ENCODE assay signal across 9 cellular contexts in genomic region chr20:47196091-47197081, GRCh38.
DNase-seq lines count a peak whose midpoint lies in the region; ATAC-seq and TF ChIP-seq lines count a peak whose summit lies in the region.
"Had no signal": no experiment of that assay in that cellular context is flagged by ENCODE, and none has a peak within 500 bp of the region (broad histone marks: within the 10 kb centered on the region; RNA-seq: fewer than 3 reads in every experiment).

No MANE protein-coding gene starts in this region.

- H3K27ac ChIP-seq in mucosa of rectum (ENCODE audit: low read depth in 2 of 2, low read length in 2 of 2): no peak overlapping the region

- no peak overlapping the region for H3K27ac Mint-ChIP-seq in activated CD8-positive, alpha-beta memory T cell treated with anti-CD3 and anti-CD28 coated beads, Interleukin-2, amount 10 ng/mL, durations not matched to agents 7 days and 5 days
- no peak overlapping the region for H3K27ac Mint-ChIP-seq in endothelial cell (ENCODE audit: unreplicated experiment)
- H3K27ac Mint-ChIP-seq: T-helper 1 cell treated with Interleukin-12 subunit alpha and Interleukin-12 subunit beta and Interleukin-4 antibody, amounts not matched to agents 30 μg/mL and 1 μg/mL, for 36 hours had no signal

- CTCF ChIA-PET in activated CD8-positive, alpha-beta memory T cell treated with anti-CD3 and anti-CD28 coated beads, Interleukin-2, amount 10 ng/mL, durations not matched to agents 7 days and 5 days (lab: Charles Lee): interaction anchor here (0.7 to 7.8 kb wide), 22 partner anchors 9 to 502 kb away, joined by 3 to 130 read pairs (median 4); no protein-coding TSS in a partner anchor

- peaks cover 7% of the 10 kb centered on the region for H3K27me3 Mint-ChIP-seq in activated CD8-positive, alpha-beta memory T cell treated with anti-CD3 and anti-CD28 coated beads, Interleukin-2, amount 10 ng/mL, durations not matched to agents 7 days and 5 days
- peaks cover 2% of the 10 kb centered on the region for H3K27me3 Mint-ChIP-seq in endothelial cell (ENCODE audit: unreplicated experiment)

- H3K4me1 Mint-ChIP-seq in activated CD8-positive, alpha-beta memory T cell treated with anti-CD3 and anti-CD28 coated beads, Interleukin-2, amount 10 ng/mL, durations not matched to agents 7 days and 5 days: peaks cover 10% of the 10 kb centered on the region
- H3K4me1 Mint-ChIP-seq in endothelial cell (ENCODE audit: unreplicated experiment): peaks cover 10% of the 10 kb centered on the region

- no peaks in the 10 kb centered on the region for H3K4me1 ChIP-seq in mucosa of rectum (ENCODE audit: control insufficient read depth in 2 of 2, insufficient read depth in 2 of 2, low read length in 2 of 2)

- peak overlapping the region; percentile 13 for H3K4me3 Mint-ChIP-seq in activated CD8-positive, alpha-beta memory T cell treated with anti-CD3 and anti-CD28 coated beads, Interleukin-2, amount 10 ng/mL, durations not matched to agents 7 days and 5 days
- H3K4me3 Mint-ChIP-seq in endothelial cell (ENCODE audit: unreplicated experiment): no peak overlapping the region
- H3K4me3 Mint-ChIP-seq: T-helper 1 cell treated with Interleukin-12 subunit alpha and Interleukin-12 subunit beta and Interleukin-4 antibody, amounts not matched to agents 30 μg/mL and 1 μg/mL, for 36 hours had no signal

- peak overlapping the region; percentile 10 to 33 for H3K9ac ChIP-seq in mucosa of rectum (ENCODE audit: low read depth in 1 of 2, low read length in 2 of 2)

- no peaks in the 10 kb centered on the region for H3K36me3 ChIP-seq in mucosa of rectum (ENCODE audit: control insufficient read depth in 2 of 2, insufficient read depth in 2 of 2, low read length in 2 of 2)

- H3K9me3 Mint-ChIP-seq in activated CD8-positive, alpha-beta memory T cell treated with anti-CD3 and anti-CD28 coated beads, Interleukin-2, amount 10 ng/mL, durations not matched to agents 7 days and 5 days (ENCODE audit: low read depth): no peaks in the 10 kb centered on the region
- no peaks in the 10 kb centered on the region for H3K9me3 Mint-ChIP-seq in endothelial cell (ENCODE audit: unreplicated experiment)
- H3K9me3 Mint-ChIP-seq: T-helper 1 cell treated with Interleukin-12 subunit alpha and Interleukin-12 subunit beta and Interleukin-4 antibody, amounts not matched to agents 30 μg/mL and 1 μg/mL, for 36 hours had no signal

- H3K27me3 ChIP-seq in mucosa of rectum (ENCODE audit: control insufficient read depth in 2 of 2, insufficient read depth in 2 of 2, low read length in 2 of 2): no peaks in the 10 kb centered on the region

- peak; percentile 94 for TF ChIP-seq CTCF in endothelial cell (IDR thresholded peaks at IDR 0.05; ENCODE audit: unreplicated experiment)

- H3K4me3 ChIP-seq in mucosa of rectum (ENCODE audit: low read length in 2 of 2): peak overlapping the region; percentile 31 to 50

- H3K36me3 Mint-ChIP-seq in activated CD8-positive, alpha-beta memory T cell treated with anti-CD3 and anti-CD28 coated beads, Interleukin-2, amount 10 ng/mL, durations not matched to agents 7 days and 5 days: no peaks in the 10 kb centered on the region
- H3K36me3 Mint-ChIP-seq in endothelial cell (ENCODE audit: low read depth, unreplicated experiment): no peaks in the 10 kb centered on the region

- no peaks in the 10 kb centered on the region for H3K9me3 ChIP-seq in mucosa of rectum (ENCODE audit: control insufficient read depth in 2 of 2, low read length in 2 of 2)

- peak; percentile 19 for DNase-seq in COR-L47 (lab: John Stamatoyannopoulos, UW)
- DNase-seq in NOMO-1 treated with dmso at 0.1 percent for 144 hours (lab: John Stamatoyannopoulos, UW; ENCODE audit: unreplicated experiment): peak; percentile 48
- DNase-seq in activated CD8-positive, alpha-beta memory T cell treated with anti-CD3 and anti-CD28 coated beads, Interleukin-2, amount 10 ng/mL, durations not matched to agents 7 days and 5 days: peak; percentile 85
- peak; percentile 84 for DNase-seq in endothelial cell (ENCODE audit: low spot score)
- peak; percentile 5 to 49 for DNase-seq in stimulated activated CD8-positive, alpha-beta memory T cell treated with anti-CD3 and anti-CD28 coated beads, Interleukin-4, amount 100 ng/mL, for 4 hours (ENCODE audit: low read depth in 2 of 2, low spot score in 1 of 2)

- ATAC-seq in HG02798 (IDR thresholded peaks at IDR 0.05; ENCODE audit: poor library complexity, unreplicated experiment): peak; percentile 67
- peak; percentile 90 for ATAC-seq in activated CD8-positive, alpha-beta memory T cell treated with anti-CD3 and anti-CD28 coated beads, Interleukin-2, amount 10 ng/mL, durations not matched to agents 7 days and 5 days
- no peak for ATAC-seq in HG03196 (IDR thresholded peaks at IDR 0.05; ENCODE audit: unreplicated experiment)

Comparison
In these comparisons a context has a peak if more than half of its experiments do, and no peak if none do; other contexts are left out.
1. DNase-seq: peak in every context shown above with its lines; median percentile 85 in activated CD8-positive, alpha-beta memory T cell treated with anti-CD3 and anti-CD28 coated beads, Interleukin-2, amount 10 ng/mL, durations not matched to agents 7 days and 5 days; 84 in endothelial cell; 48 in NOMO-1 treated with dmso at 0.1 percent for 144 hours; 27 in stimulated activated CD8-positive, alpha-beta memory T cell treated with anti-CD3 and anti-CD28 coated beads, Interleukin-4, amount 100 ng/mL, for 4 hours; 19 in COR-L47.